ENCODE assay signal across 1 cellular context in the genomic region with DNA sequence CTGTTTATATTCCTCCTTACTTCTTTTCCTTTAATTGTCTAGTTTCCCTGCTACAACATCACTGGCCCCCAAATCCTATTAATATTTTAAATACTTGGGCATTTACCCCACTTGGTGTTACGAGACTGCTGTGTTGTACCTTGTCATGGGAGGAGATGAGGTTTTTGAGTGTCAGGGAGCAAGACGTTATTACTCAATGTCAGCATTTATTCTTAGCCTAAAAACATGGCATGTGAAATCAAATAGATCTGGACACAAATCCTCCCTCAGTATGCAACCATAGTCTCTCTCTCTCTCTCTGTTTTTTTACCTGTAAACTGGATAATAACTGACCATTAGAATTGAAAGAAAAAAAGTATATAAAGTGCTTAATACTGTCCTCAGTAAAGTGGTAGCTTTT.
TF ChIP-seq lines count a peak whose summit lies in the region.

No MANE protein-coding gene starts in this region.

TF ChIP-seq in A549, 52 proteins besides CTCF, POLR2A, EP300 and RAD21 (continued from another document):
- TF ChIP-seq, protein P1, sequence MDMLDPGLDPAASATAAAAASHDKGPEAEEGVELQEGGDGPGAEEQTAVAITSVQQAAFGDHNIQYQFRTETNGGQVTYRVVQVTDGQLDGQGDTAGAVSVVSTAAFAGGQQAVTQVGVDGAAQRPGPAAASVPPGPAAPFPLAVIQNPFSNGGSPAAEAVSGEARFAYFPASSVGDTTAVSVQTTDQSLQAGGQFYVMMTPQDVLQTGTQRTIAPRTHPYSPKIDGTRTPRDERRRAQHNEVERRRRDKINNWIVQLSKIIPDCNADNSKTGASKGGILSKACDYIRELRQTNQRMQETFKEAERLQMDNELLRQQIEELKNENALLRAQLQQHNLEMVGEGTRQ (IDR thresholded peaks at IDR 0.05), result no peak
- no peak for TF ChIP-seq RNF2 (IDR thresholded peaks at IDR 0.05; ENCODE audit: borderline replicate concordance, low read depth)
